Comparison of ENCODE assay signal across 16 cellular contexts in the genomic region with DNA sequence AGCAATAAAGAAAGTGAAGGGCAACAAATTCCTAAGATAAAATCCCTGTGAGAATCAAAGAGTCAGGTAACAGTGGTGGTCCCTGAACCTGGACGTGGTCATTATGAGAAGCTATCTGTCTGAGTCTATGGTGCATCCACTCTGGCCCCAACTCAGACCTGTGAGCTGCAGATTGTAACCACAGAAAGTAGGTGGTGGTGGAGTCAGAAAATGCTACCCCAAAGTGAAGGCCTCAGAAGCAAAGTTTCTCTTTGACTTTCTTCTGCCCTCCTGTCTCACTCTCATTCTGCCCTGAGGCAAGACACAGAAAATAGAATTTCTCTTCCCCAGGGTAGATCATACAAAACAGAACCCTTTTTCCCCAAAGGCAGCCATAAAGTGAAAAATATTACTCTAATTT.
DNase-seq lines count a peak whose midpoint lies in the region; ATAC-seq and TF ChIP-seq lines count a peak whose summit lies in the region.
"Had no signal": no experiment of that assay in that cellular context is flagged by ENCODE, and none has a peak within 500 bp of the region (broad histone marks: within the 10 kb centered on the region; RNA-seq: fewer than 3 reads in every experiment).

No MANE protein-coding gene starts in this region.

- WGBS in psoas muscle, 3 donors, result 67 to 78% (median 72%) methylated on average over 1 of the region's 1 CpG

- H3K4me3 ChIP-seq in psoas muscle, result no peak overlapping the region

- intact Hi-C loops in psoas muscle (cut with DNase I), result no loop called here

- no peaks in the 10 kb centered on the region for H3K9me3 ChIP-seq in psoas muscle

- no peak overlapping the region for H3K27ac ChIP-seq in psoas muscle

- no peak for TF ChIP-seq POLR2A in erythroblast (IDR thresholded peaks at IDR 0.05; ENCODE audit: low read length)

- TF ChIP-seq CTCF in psoas muscle (IDR thresholded peaks at IDR 0.05), result no peak

- no peaks in the 10 kb centered on the region for H3K27me3 ChIP-seq in psoas muscle (ENCODE audit: insufficient read depth in 3 of 3, low read length in 2 of 3)

- peak; percentile 74 for ATAC-seq in GM18508 (IDR thresholded peaks at IDR 0.05; ENCODE audit: insufficient read depth, unreplicated experiment)
- peak; percentile 52 for ATAC-seq in GM19468 (IDR thresholded peaks at IDR 0.05; ENCODE audit: extremely low read depth, unreplicated experiment)
- ATAC-seq in HG02884 (IDR thresholded peaks at IDR 0.05; ENCODE audit: unreplicated experiment), result peak; percentile 78
- ATAC-seq in HG03460 (IDR thresholded peaks at IDR 0.05; ENCODE audit: unreplicated experiment), result peak; percentile 84
- no peak for ATAC-seq in psoas muscle
- no peak for ATAC-seq in GM19467 (IDR thresholded peaks at IDR 0.05; ENCODE audit: unreplicated experiment)
- ATAC-seq: activated CD8-positive, alpha-beta T cell treated with anti-CD3 and anti-CD28 coated beads, Interleukin-2, amount 10 ng/mL, durations not matched to agents 7 days and 5 days; stimulated activated memory B cell treated with anti-CD40 and anti-IgM and Interleukin-4, amounts not matched to agents 10 μg/mL and 1 μg/mL and 100 μg/mL, for 72 hours had no signal

- no peaks in the 10 kb centered on the region for H3K36me3 ChIP-seq in psoas muscle (ENCODE audit: insufficient read depth in 1 of 2, low read depth in 1 of 2)

- DNase-seq in psoas muscle (no peak), NAMALWA (ENCODE audit: low spot score) (no peak), erythroblast (lab: John Stamatoyannopoulos, UW) (no peak)
- DNase-seq: activated CD8-positive, alpha-beta T cell treated with anti-CD3 and anti-CD28 coated beads, Interleukin-2, amount 10 ng/mL, durations not matched to agents 7 days and 5 days; activated naive CD4-positive, alpha-beta T cell treated with anti-CD3 and anti-CD28 coated beads, Interleukin-2, amount 10 ng/mL, durations not matched to agents 7 days and 5 days; central memory CD4-positive, alpha-beta T cell; NCI-H1417 treated with DMSO at 0.1 percent for 48 hours; NCI-H774; Right ventricle myocardium superior; T-helper 9 cell had no signal

- no peaks in the 10 kb centered on the region for H3K4me1 ChIP-seq in psoas muscle

Comparison
In these comparisons a context has a peak if more than half of its experiments do, and no peak if none do; other contexts are left out.
1. ATAC-seq: peak in GM18508 (single experiment), GM19468 (single experiment), HG02884 (single experiment) and HG03460 (single experiment); none in psoas muscle (0 of 4) and GM19467 (single experiment).